ENCODE assay signal across 1 cellular context in genomic region chr7:139360210-139360947, GRCh38.
TF ChIP-seq lines count a peak whose summit lies in the region.

No MANE protein-coding gene starts in this region.

TF ChIP-seq in HepG2, 621 proteins besides CTCF, POLR2A, EP300 and RAD21 (continued from another document and continues in another):
- TF ChIP-seq PRDM15 (CRISPR knock-in tag; IDR thresholded peaks at IDR 0.05) (no peak), ARID3A (IDR thresholded peaks at IDR 0.05; ENCODE audit: low read depth, low read length) (no peak), PRDM10 (CRISPR knock-in tag; IDR thresholded peaks at IDR 0.05; ENCODE audit: low read depth) (no peak), TBX2 (CRISPR knock-in tag; IDR thresholded peaks at IDR 0.05; ENCODE audit: borderline replicate concordance) (no peak), NAIF1 (CRISPR knock-in tag; IDR thresholded peaks at IDR 0.05; ENCODE audit: borderline replicate concordance) (no peak; the same call in 1 of the 2 replicates), ERF (CRISPR knock-in tag; IDR thresholded peaks at IDR 0.05) (no peak), ZNF275 (CRISPR knock-in tag; IDR thresholded peaks at IDR 0.05; ENCODE audit: borderline replicate concordance) (no peak), ATF2 (CRISPR knock-in tag; IDR thresholded peaks at IDR 0.05) (peak; percentile 49; the same call in 1 of the 2 replicates), HINFP (CRISPR knock-in tag; IDR thresholded peaks at IDR 0.05; ENCODE audit: low read depth) (no peak), ZBTB14 (CRISPR knock-in tag; IDR thresholded peaks at IDR 0.05) (no peak), LCORL (IDR thresholded peaks at IDR 0.05) (no peak), LCORL (CRISPR knock-in tag; IDR thresholded peaks at IDR 0.05) (peak; percentile 35), HMG20A (CRISPR knock-in tag; IDR thresholded peaks at IDR 0.05; ENCODE audit: borderline replicate concordance) (no peak), KLF6 (CRISPR knock-in tag; IDR thresholded peaks at IDR 0.05) (no peak; the same call in 1 of the 2 replicates), THAP8 (CRISPR knock-in tag; IDR thresholded peaks at IDR 0.05; ENCODE audit: borderline replicate concordance) (no peak), ZNF576 (CRISPR knock-in tag; IDR thresholded peaks at IDR 0.05) (no peak), TMF1 (CRISPR knock-in tag; IDR thresholded peaks at IDR 0.05; ENCODE audit: low read depth) (no peak; the same call in 1 of the 2 replicates), ZBTB40 (IDR thresholded peaks at IDR 0.05) (no peak), ZBTB40 (CRISPR knock-in tag; IDR thresholded peaks at IDR 0.05) (no peak), NR2F1 (CRISPR knock-in tag; IDR thresholded peaks at IDR 0.05) (no peak), SNRNP70 (IDR thresholded peaks at IDR 0.05; ENCODE audit: low read depth, low read length) (no peak), TEAD3 (CRISPR knock-in tag; optimal IDR thresholded peaks at IDR 0.05; ENCODE audit: borderline replicate concordance) (no peak), TBP (CRISPR knock-in tag; IDR thresholded peaks at IDR 0.05) (no peak), ZFP62 (CRISPR knock-in tag; IDR thresholded peaks at IDR 0.05) (no peak), RBFOX2 (IDR thresholded peaks at IDR 0.05; ENCODE audit: low read depth, low read length) (peak; percentile 2; the same call in 1 of the 2 replicates), ZNF143 (CRISPR knock-in tag; IDR thresholded peaks at IDR 0.05) (no peak), MYNN (CRISPR knock-in tag; IDR thresholded peaks at IDR 0.05; ENCODE audit: low read depth) (no peak)
